Comparison of ENCODE assay signal across 9 cellular contexts in genomic region chr16:85157813-85158701, GRCh38. TPM values are rescaled to one million over a fixed set of nuclear protein-coding genes. Genes with fewer than 3 reads are reported as not detected.
DNase-seq lines count a peak whose midpoint lies in the region; ATAC-seq and TF ChIP-seq lines count a peak whose summit lies in the region.
"Had no signal": no experiment of that assay in that cellular context is flagged by ENCODE, and none has a peak within 500 bp of the region (broad histone marks: within the 10 kb centered on the region; RNA-seq: fewer than 3 reads in every experiment).

No MANE protein-coding gene starts in this region.

- H3K27me3 Mint-ChIP-seq in activated naive CD4-positive, alpha-beta T cell treated with anti-CD3 and anti-CD28 coated beads, Interleukin-2, amount 10 ng/mL, durations not matched to agents 7 days and 5 days: peaks cover 15% of the 10 kb centered on the region
- H3K27me3 Mint-ChIP-seq in activated B cell treated with CpG ODN at 0.5 μM for 24 hours: peaks cover 2% of the 10 kb centered on the region

- POLR2A ChIA-PET in activated B cell treated with CpG ODN at 0.5 μM for 24 hours (lab: Charles Lee): no interaction called here

- H3K4me1 Mint-ChIP-seq in activated naive CD4-positive, alpha-beta T cell treated with anti-CD3 and anti-CD28 coated beads, Interleukin-2, amount 10 ng/mL, durations not matched to agents 7 days and 5 days: peaks cover 9% of the 10 kb centered on the region
- H3K4me1 Mint-ChIP-seq in activated B cell treated with CpG ODN at 0.5 μM for 24 hours: peaks cover 12% of the 10 kb centered on the region

- no peaks in the 10 kb centered on the region for H3K27me3 ChIP-seq in suprapubic skin

- H3K4me3 Mint-ChIP-seq in activated naive CD4-positive, alpha-beta T cell treated with anti-CD3 and anti-CD28 coated beads, Interleukin-2, amount 10 ng/mL, durations not matched to agents 7 days and 5 days: no peak overlapping the region
- peak overlapping the region; percentile 83 for H3K4me3 Mint-ChIP-seq in activated B cell treated with CpG ODN at 0.5 μM for 24 hours

- TF ChIP-seq POLR2A in suprapubic skin (IDR thresholded peaks at IDR 0.05): no peak

- no peaks in the 10 kb centered on the region for H3K9me3 Mint-ChIP-seq in activated naive CD4-positive, alpha-beta T cell treated with anti-CD3 and anti-CD28 coated beads, Interleukin-2, amount 10 ng/mL, durations not matched to agents 7 days and 5 days
- H3K9me3 Mint-ChIP-seq in activated B cell treated with CpG ODN at 0.5 μM for 24 hours: no peaks in the 10 kb centered on the region

- H3K36me3 Mint-ChIP-seq in activated naive CD4-positive, alpha-beta T cell treated with anti-CD3 and anti-CD28 coated beads, Interleukin-2, amount 10 ng/mL, durations not matched to agents 7 days and 5 days: no peaks in the 10 kb centered on the region
- no peaks in the 10 kb centered on the region for H3K36me3 Mint-ChIP-seq in activated B cell treated with CpG ODN at 0.5 μM for 24 hours (ENCODE audit: low read depth)

- DNase-seq in activated naive CD4-positive, alpha-beta T cell treated with anti-CD3 and anti-CD28 coated beads, Interleukin-2, amount 10 ng/mL, durations not matched to agents 7 days and 5 days: peak; percentile 38
- DNase-seq in activated naive CD4-positive, alpha-beta T cell treated with anti-CD3 and anti-CD28 coated beads, Interleukin-2, amount 50 U/mL, for 16 hours: no peak
- DNase-seq in activated B cell treated with CpG ODN at 0.5 μM for 24 hours: no peak
- DNase-seq in iPS-NIHi11 (ENCODE audit: low spot score): peak; percentile 85
- DNase-seq in suprapubic skin (ENCODE audit: low spot score in 2 of 2): no peak
- DNase-seq in NCI-H774 (lab: John Stamatoyannopoulos, UW): no peak

- CTCF ChIA-PET in activated naive CD4-positive, alpha-beta T cell treated with anti-CD3 and anti-CD28 coated beads, Interleukin-2, amount 10 ng/mL, durations not matched to agents 7 days and 5 days (lab: Charles Lee): no interaction called here
- CTCF ChIA-PET in activated B cell treated with CpG ODN at 0.5 μM for 24 hours (lab: Charles Lee): interaction anchor here (1.0 kb wide), 1 partner anchor 44 kb away, joined by 3 read pairs; no protein-coding TSS in a partner anchor

- WGBS in suprapubic skin: 70% methylated on average over 11 of the region's 19 CpGs

- intact Hi-C loops in activated B cell treated with CpG ODN at 0.5 μM for 24 hours (cut with micrococcal nuclease): no loop called here

- no peaks in the 10 kb centered on the region for H3K9me3 ChIP-seq in suprapubic skin
- H3K9me3 ChIP-seq: neutrophil had no signal

- H3K27ac ChIP-seq in suprapubic skin: no peak overlapping the region
- H3K27ac ChIP-seq: neutrophil had no signal

- no peak for TF ChIP-seq EP300 in suprapubic skin (IDR thresholded peaks at IDR 0.05)

- TF ChIP-seq CTCF in activated B cell treated with CpG ODN at 0.5 μM for 24 hours (IDR thresholded peaks at IDR 0.05): no peak
- no peak for TF ChIP-seq CTCF in suprapubic skin (IDR thresholded peaks at IDR 0.05)

- H3K36me3 ChIP-seq in suprapubic skin: no peaks in the 10 kb centered on the region
- H3K36me3 ChIP-seq: neutrophil had no signal

- H3K27ac Mint-ChIP-seq in activated naive CD4-positive, alpha-beta T cell treated with anti-CD3 and anti-CD28 coated beads, Interleukin-2, amount 10 ng/mL, durations not matched to agents 7 days and 5 days: peak overlapping the region; percentile 3
- H3K27ac Mint-ChIP-seq in activated B cell treated with CpG ODN at 0.5 μM for 24 hours: peak overlapping the region; percentile 87

- H3K4me1 ChIP-seq in suprapubic skin: peaks cover 34% of the 10 kb centered on the region

- ATAC-seq in activated B cell treated with CpG ODN at 0.5 μM for 24 hours (ENCODE audit: low read depth): peak; percentile 78
- ATAC-seq in HG03378 (IDR thresholded peaks at IDR 0.05; ENCODE audit: unreplicated experiment): no peak
- no peak for ATAC-seq in GM19395 (IDR thresholded peaks at IDR 0.05; ENCODE audit: unreplicated experiment)

- peak overlapping the region; percentile 15 for H3K4me3 ChIP-seq in suprapubic skin

RNA-seq across cellular contexts. Expression of gene CIBAR2, which starts 45.8 kb away (rescaled TPM):
- total RNA-seq in activated B cell treated with CpG ODN at 0.5 μM for 24 hours (not detected in 2 replicates), suprapubic skin (not detected)

Comparison
In these comparisons a context has a peak if more than half of its experiments do, and no peak if none do; other contexts are left out.
1. DNase-seq: peak in activated naive CD4-positive, alpha-beta T cell treated with anti-CD3 and anti-CD28 coated beads, Interleukin-2, amount 10 ng/mL, durations not matched to agents 7 days and 5 days (single experiment) and iPS-NIHi11 (single experiment); none in activated naive CD4-positive, alpha-beta T cell treated with anti-CD3 and anti-CD28 coated beads, Interleukin-2, amount 50 U/mL, for 16 hours (single experiment), activated B cell treated with CpG ODN at 0.5 μM for 24 hours (single experiment), suprapubic skin (0 of 2) and NCI-H774 (single experiment).